Comparison of ENCODE assay signal across 1 cellular context in genomic region chr22:21497984-21498383, GRCh38. TPM values are rescaled to one million over a fixed set of nuclear protein-coding genes. Genes with fewer than 3 reads are reported as not detected.
"Had no signal": no experiment of that assay in that cellular context is flagged by ENCODE, and none has a peak within 500 bp of the region (broad histone marks: within the 10 kb centered on the region; RNA-seq: fewer than 3 reads in every experiment).

No MANE protein-coding gene starts in this region.

RNA-seq across cellular contexts. Expression of gene RIMBP3C, which starts 53.3 kb away (rescaled TPM):
- total RNA-seq: RPMI7951 had no signal
